Comparison of ENCODE assay signal across 20 cellular contexts in the genomic region with DNA sequence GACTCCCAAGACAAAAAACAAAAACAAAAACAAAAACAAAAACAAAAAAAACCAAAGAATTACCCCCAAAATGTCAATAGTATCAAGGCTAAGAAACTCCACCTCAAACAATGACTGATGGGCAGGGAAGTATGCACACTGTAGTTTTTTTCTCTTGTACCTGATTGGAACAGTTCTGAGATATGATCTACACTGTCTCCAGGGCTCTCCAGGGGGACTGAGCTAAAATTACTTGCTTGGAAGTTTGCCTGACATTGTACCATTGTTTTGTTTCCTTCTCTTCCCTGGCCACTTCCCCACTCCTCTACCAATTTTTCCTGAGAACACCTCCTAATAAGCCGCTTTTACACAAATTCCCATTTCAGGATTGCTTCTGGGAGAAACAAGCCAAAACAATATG. TPM values are rescaled to one million over a fixed set of nuclear protein-coding genes. Genes with fewer than 3 reads are reported as not detected.
DNase-seq lines count a peak whose midpoint lies in the region; ATAC-seq and TF ChIP-seq lines count a peak whose summit lies in the region.
"Had no signal": no experiment of that assay in that cellular context is flagged by ENCODE, and none has a peak within 500 bp of the region (broad histone marks: within the 10 kb centered on the region; RNA-seq: fewer than 3 reads in every experiment).

No MANE protein-coding gene starts in this region.

- intact Hi-C loops in Right ventricle myocardium superior (cut with DNase I) (no loop called here), right cardiac atrium (cut with DNase I) (no loop called here), colonic mucosa (cut with DNase I) (no loop called here), left ventricle myocardium superior (cut with micrococcal nuclease) (no loop called here), sigmoid colon (cut with DNase I) (no loop called here)

- H3K4me1 ChIP-seq in right cardiac atrium (ENCODE audit: control insufficient read depth, insufficient read depth, low read length), result no peaks in the 10 kb centered on the region
- H3K4me1 ChIP-seq in colonic mucosa, result peaks cover 4% of the 10 kb centered on the region
- peaks cover 0 to 31% (median 4%) of the 10 kb centered on the region in 5 donors for H3K4me1 ChIP-seq in subcutaneous abdominal adipose tissue (ENCODE audit: control insufficient read depth in 5 of 5, insufficient read depth in 5 of 5, low read length in 5 of 5)
- no peaks in the 10 kb centered on the region for H3K4me1 ChIP-seq in sigmoid colon
- H3K4me1 ChIP-seq: Peyer's patch had no signal

- H3K27ac ChIP-seq in right cardiac atrium (ENCODE audit: low read length), result no peak overlapping the region
- H3K27ac ChIP-seq in colonic mucosa, result peak overlapping the region; percentile 73
- H3K27ac ChIP-seq in subcutaneous abdominal adipose tissue (ENCODE audit: low read depth, low read length), result peak overlapping the region; percentile 21
- H3K27ac ChIP-seq in sigmoid colon, result no peak overlapping the region
- no peak overlapping the region for H3K27ac ChIP-seq in brain microvascular endothelial cell
- H3K27ac ChIP-seq: BLaER1 treated with 17β-estradiol and CSF1 and Interleukin-3, amounts not matched to agents 10 nM and 100 nM had no signal

- no peaks in the 10 kb centered on the region for H3K9me3 ChIP-seq in right cardiac atrium (ENCODE audit: control insufficient read depth, low read length)
- no peaks in the 10 kb centered on the region for H3K9me3 ChIP-seq in colonic mucosa
- H3K9me3 ChIP-seq in subcutaneous abdominal adipose tissue (ENCODE audit: control insufficient read depth in 5 of 5, low read length in 5 of 5), result no peaks in the 10 kb centered on the region
- H3K9me3 ChIP-seq in sigmoid colon, result no peaks in the 10 kb centered on the region
- H3K9me3 ChIP-seq: Peyer's patch had no signal

- TF ChIP-seq CTCF in colonic mucosa (IDR thresholded peaks at IDR 0.05), result no peak
- TF ChIP-seq CTCF in sigmoid colon (IDR thresholded peaks at IDR 0.05), result no peak
- TF ChIP-seq CTCF in brain microvascular endothelial cell (IDR thresholded peaks at IDR 0.05; ENCODE audit: low read depth, low read length, missing control alignments), result no peak

- no peak for TF ChIP-seq EP300 in sigmoid colon (IDR thresholded peaks at IDR 0.05)

- H3K4me3 ChIP-seq in right cardiac atrium (ENCODE audit: low read length) (no peak overlapping the region), colonic mucosa (no peak overlapping the region), subcutaneous abdominal adipose tissue (ENCODE audit: low read depth in 1 of 5, low read length in 5 of 5) (no peak overlapping the region), sigmoid colon (no peak overlapping the region), brain microvascular endothelial cell (ENCODE audit: low read depth, low read length) (no peak overlapping the region)
- H3K4me3 ChIP-seq: A549; BLaER1 treated with 17β-estradiol and CSF1 and Interleukin-3, amounts not matched to agents 10 nM and 100 nM; Peyer's patch had no signal

- WGBS in right cardiac atrium, result 70% methylated on average over 1 of the region's 1 CpG
- 91 to 94% methylated on average over 1 of the region's 1 CpG for WGBS in sigmoid colon, 2 donors

- H3K27me3 ChIP-seq in right cardiac atrium (ENCODE audit: control insufficient read depth, insufficient read depth) (no peaks in the 10 kb centered on the region), colonic mucosa (no peaks in the 10 kb centered on the region), subcutaneous abdominal adipose tissue (ENCODE audit: control insufficient read depth in 5 of 5, insufficient read depth in 4 of 5, low read length in 5 of 5) (peaks cover 0 to 4% (median 0%) of the 10 kb centered on the region in 5 donors), sigmoid colon (no peaks in the 10 kb centered on the region), brain microvascular endothelial cell (replicated peaks) (no peaks in the 10 kb centered on the region)
- H3K27me3 ChIP-seq: BLaER1 treated with 17β-estradiol and CSF1 and Interleukin-3, amounts not matched to agents 10 nM and 100 nM; Peyer's patch had no signal

- H3K9ac ChIP-seq in colonic mucosa (ENCODE audit: low read depth in 2 of 2, low read length in 2 of 2), result no peak overlapping the region
- no peak overlapping the region for H3K9ac ChIP-seq in subcutaneous abdominal adipose tissue (ENCODE audit: low read length in 5 of 5)
- H3K9ac ChIP-seq: BLaER1 treated with 17β-estradiol and CSF1 and Interleukin-3, amounts not matched to agents 10 nM and 100 nM had no signal

- H3K36me3 ChIP-seq in colonic mucosa, result no peaks in the 10 kb centered on the region
- H3K36me3 ChIP-seq in subcutaneous abdominal adipose tissue (ENCODE audit: control insufficient read depth in 5 of 5, insufficient read depth in 5 of 5, low read length in 5 of 5), result no peaks in the 10 kb centered on the region
- no peaks in the 10 kb centered on the region for H3K36me3 ChIP-seq in sigmoid colon
- H3K36me3 ChIP-seq in brain microvascular endothelial cell (replicated peaks), result no peaks in the 10 kb centered on the region
- H3K36me3 ChIP-seq: BLaER1 treated with 17β-estradiol and CSF1 and Interleukin-3, amounts not matched to agents 10 nM and 100 nM; Peyer's patch had no signal

- DNase-seq in Right ventricle myocardium superior, result no peak
- DNase-seq in right cardiac atrium, result no peak
- DNase-seq in colonic mucosa, result no peak
- DNase-seq in left ventricle myocardium superior, result no peak
- no peak for DNase-seq in sigmoid colon
- DNase-seq in brain microvascular endothelial cell, result no peak
- DNase-seq in NCI-H2107 treated with DMSO at 0.1 percent for 48 hours (lab: John Stamatoyannopoulos, UW; ENCODE audit: unreplicated experiment), result no peak
- DNase-seq: CD8-positive, alpha-beta memory T cell; GF-D8; H7; HFFc6; KBM-7; NCI-H1694 treated with DMSO at 0.1 percent for 48 hours; NCI-H446 treated with DMSO at 0.1 percent for 48 hours; NCI-H69; Peyer's patch had no signal

- no peak for TF ChIP-seq POLR2A in sigmoid colon (IDR thresholded peaks at IDR 0.05)

- peak; percentile 29 for ATAC-seq in Right ventricle myocardium superior (ENCODE audit: poor library complexity)
- no peak for ATAC-seq in right cardiac atrium
- ATAC-seq in left ventricle myocardium superior, result peak; percentile 41
- ATAC-seq: A549 had no signal

- in situ Hi-C loops in brain microvascular endothelial cell (cut with HindIII; ENCODE audit: low pct_ligation_motif_present, low sequenced_read_pairs), result no loop called here

RNA-seq across cellular contexts. Expression of a gene that starts 22.3 kb away (rescaled TPM):
- total RNA-seq in Right ventricle myocardium superior (1.6 TPM), right cardiac atrium (1 to 10 TPM in 3 of 4 donors, under 1 TPM in 1; 0.82 to 3.2 (median 2.2) TPM), colonic mucosa (1 to 10 TPM; 2.2 to 2.9 TPM), left ventricle myocardium superior (0.37 TPM), sigmoid colon (1 to 10 TPM in 2 of 4 donors, under 1 TPM in 2; 0.14 to 6.7 (median 0.87) TPM)
- polyA plus RNA-seq in right cardiac atrium (0.48 TPM), sigmoid colon (1 to 10 TPM in 2 of 3 donors, under 1 TPM in 1; 0.60 to 1.9 (median 1.6) TPM)
- total RNA-seq: Daoy, HFFc6 had no signal

Comparison
In these comparisons a context has a peak if more than half of its experiments do, and no peak if none do; other contexts are left out.
1. ATAC-seq: peak in Right ventricle myocardium superior (single experiment) and left ventricle myocardium superior (single experiment); none in right cardiac atrium (0 of 2).
2. H3K27ac ChIP-seq: peak in colonic mucosa (single experiment) and subcutaneous abdominal adipose tissue (single experiment); none in right cardiac atrium (single experiment), sigmoid colon (0 of 4) and brain microvascular endothelial cell (single experiment).